ENCODE assay signal across 8 cellular contexts in the genomic region with DNA sequence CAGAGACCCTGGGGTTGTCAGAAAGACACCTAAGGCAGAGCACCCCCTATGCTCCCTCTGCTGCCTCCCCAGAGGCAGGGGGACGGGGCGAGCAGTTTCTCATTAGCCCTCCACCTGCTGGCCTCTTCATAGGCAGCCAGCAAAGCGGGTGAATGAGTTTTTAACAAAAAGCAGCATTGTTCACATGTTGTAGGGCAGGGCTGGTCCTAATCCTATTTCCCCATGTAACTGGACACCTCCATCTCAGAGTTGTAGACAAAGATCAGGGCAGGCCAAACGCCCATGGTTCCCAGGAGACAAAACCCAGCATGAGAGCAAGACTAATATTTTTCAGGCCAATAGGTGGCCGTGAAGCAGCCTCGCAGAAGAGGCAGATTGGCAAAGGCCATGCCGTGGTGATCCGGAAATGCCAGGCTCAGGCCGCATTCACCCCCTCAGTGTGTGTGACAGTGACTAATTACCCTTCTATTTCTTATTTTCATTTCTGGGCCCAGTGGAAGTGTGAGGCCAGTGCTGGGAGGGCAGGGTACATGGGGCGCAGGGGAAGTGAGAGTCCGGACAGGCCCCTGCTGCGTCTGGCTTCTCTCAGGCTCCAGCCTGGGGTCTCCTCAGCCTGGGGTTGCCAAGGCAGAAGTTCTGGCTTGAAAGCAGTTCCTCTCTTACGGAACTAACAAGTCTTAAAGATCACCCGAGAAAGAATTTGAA.
A peak's percentile ranks its signal among the peaks of the same experiment; 100 is the strongest.
DNase-seq lines count a peak whose midpoint lies in the region; ATAC-seq and TF ChIP-seq lines count a peak whose summit lies in the region.

No MANE protein-coding gene starts in this region.

- H3K36me3 ChIP-seq in RWPE2 (ENCODE audit: low read depth) (no peaks in the 10 kb centered on the region), esophagus muscularis mucosa (peaks cover 0 to 74% (median 55%) of the 10 kb centered on the region in 4 donors)

- H3K9me3 Mint-ChIP-seq in CD14-positive monocyte (peaks cover 0 to 2% (median 0%) of the 10 kb centered on the region in 7 donors), naive B cell (no peaks in the 10 kb centered on the region)

- H3K4me3 Mint-ChIP-seq in CD14-positive monocyte (peak overlapping the region; percentile 81 to 91), naive B cell (peak overlapping the region; percentile 58 to 92 (median 82))

- H3K27ac ChIP-seq in RWPE2 (ENCODE audit: poor library complexity, severe bottlenecking) = no peak overlapping the region
- H3K27ac ChIP-seq in esophagus muscularis mucosa (replicated peaks in 1 of 4) = peak overlapping the region; percentile 85 to 90 (median 89)

- no peak for TF ChIP-seq CTCF in CD14-positive monocyte (IDR thresholded peaks at IDR 0.05)
- peak; percentile 31 for TF ChIP-seq CTCF in RWPE2 (IDR thresholded peaks at IDR 0.05; ENCODE audit: poor library complexity, severe bottlenecking)
- TF ChIP-seq CTCF in esophagus muscularis mucosa (IDR thresholded peaks at IDR 0.05) = peak in 2 of 3 experiments; percentile 17 to 34

- ATAC-seq in GM19397 (IDR thresholded peaks at IDR 0.05; ENCODE audit: unreplicated experiment) (peak; percentile 66), HG03457 (IDR thresholded peaks at IDR 0.05; ENCODE audit: unreplicated experiment) (peak; percentile 62), RWPE2 (ENCODE audit: low read depth) (peak; percentile 67), naive B cell (ENCODE audit: low read depth in 2 of 2) (peak; percentile 68 to 71)

- peaks cover 21% of the 10 kb centered on the region for H3K4me1 Mint-ChIP-seq in CD14-positive monocyte
- peaks cover 28 to 31% (median 31%) of the 10 kb centered on the region in 3 donors for H3K4me1 Mint-ChIP-seq in naive B cell

- peak overlapping the region; percentile 3 for H3K4me3 ChIP-seq in RWPE2 (ENCODE audit: severe bottlenecking)
- peak overlapping the region; percentile 43 to 55 (median 48) for H3K4me3 ChIP-seq in esophagus muscularis mucosa

- H3K27me3 ChIP-seq in RWPE2 (ENCODE audit: insufficient read depth, poor library complexity, severe bottlenecking) (no peaks in the 10 kb centered on the region), esophagus muscularis mucosa (no peaks in the 10 kb centered on the region)

- no peak for TF ChIP-seq EP300 in esophagus muscularis mucosa (IDR thresholded peaks at IDR 0.05)

- H3K4me1 ChIP-seq in RWPE2 (ENCODE audit: insufficient read depth, poor library complexity, severe bottlenecking) (peaks cover 8% of the 10 kb centered on the region), esophagus muscularis mucosa (peaks cover 7 to 52% (median 44%) of the 10 kb centered on the region in 4 donors)

- no peak for TF ChIP-seq POLR2A in esophagus muscularis mucosa (IDR thresholded peaks at IDR 0.05; ENCODE audit: low read depth)

- H3K27me3 Mint-ChIP-seq in CD14-positive monocyte (ENCODE audit: low read depth in 3 of 3) (peaks cover 0 to 2% (median 0%) of the 10 kb centered on the region in 3 donors), naive B cell (no peaks in the 10 kb centered on the region)

- 13% methylated on average over 14 of the region's 14 CpGs for WGBS in esophagus muscularis mucosa

- no peaks in the 10 kb centered on the region for H3K9me3 ChIP-seq in RWPE2 (ENCODE audit: severe bottlenecking)
- H3K9me3 ChIP-seq in esophagus muscularis mucosa = no peaks in the 10 kb centered on the region

- H3K27ac Mint-ChIP-seq in CD14-positive monocyte (peak overlapping the region; percentile 87 to 98 (median 92)), naive B cell (peak overlapping the region; percentile 45 to 98 (median 90))

- DNase-seq in CD14-positive monocyte (ENCODE audit: low spot score) (peak; percentile 70), RWPE2 (ENCODE audit: low spot score) (no peak), esophagus muscularis mucosa (ENCODE audit: extremely low spot score) (no peak), naive B cell (peak; percentile 20), LoVo (ENCODE audit: low spot score) (no peak), ureter (ENCODE audit: low spot score) (no peak)

- H3K36me3 Mint-ChIP-seq in CD14-positive monocyte (no peaks in the 10 kb centered on the region), naive B cell (no peaks in the 10 kb centered on the region)

- intact Hi-C loops in CD14-positive monocyte (cut with micrococcal nuclease) = no loop called here
- intact Hi-C loops in esophagus muscularis mucosa (cut with DNase I) = no loop called here

Comparison
In these comparisons a context has a peak if more than half of its experiments do, and no peak if none do; other contexts are left out.
1. DNase-seq: peak in CD14-positive monocyte (single experiment) and naive B cell (single experiment); none in RWPE2 (single experiment), esophagus muscularis mucosa (single experiment), LoVo (single experiment) and ureter (single experiment).
2. Peak in every context shown above with its lines, with median percentiles within 50 percentile points of each other: ATAC-seq.